ENCODE assay signal across 18 cellular contexts in the genomic region with DNA sequence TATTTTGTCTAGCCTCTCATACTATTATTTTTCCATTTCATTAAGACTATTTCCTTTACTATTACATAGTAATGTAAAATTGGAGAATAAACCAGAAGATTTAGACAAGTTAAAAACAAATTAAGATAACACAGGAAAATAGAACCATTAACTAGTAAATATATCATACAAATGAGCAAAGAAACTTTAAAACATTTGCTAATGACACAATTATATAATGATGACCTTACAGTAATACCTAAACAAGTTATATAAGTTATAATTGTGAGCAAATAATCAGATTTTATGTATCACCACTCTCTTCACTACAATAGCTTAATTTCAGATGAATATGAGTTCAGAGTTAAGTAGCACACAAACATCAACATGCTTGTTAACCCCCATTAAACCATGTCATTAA.
DNase-seq lines count a peak whose midpoint lies in the region; ATAC-seq, FAIRE-seq and TF ChIP-seq lines count a peak whose summit lies in the region.
"Had no signal": no experiment of that assay in that cellular context is flagged by ENCODE, and none has a peak within 500 bp of the region (broad histone marks: within the 10 kb centered on the region; RNA-seq: fewer than 3 reads in every experiment).

No MANE protein-coding gene starts in this region.

- H3K79me2 ChIP-seq in PC-3 (ENCODE audit: low read length) = no peaks in the 10 kb centered on the region

- ATAC-seq in A549 (no peak), PC-3 (peak; percentile 20)
- no peak for ATAC-seq in activated CD4-positive, alpha-beta T cell treated with anti-CD3 and anti-CD28 coated beads for 36 hours

- H3K4me3 ChIP-seq in A549 (peak overlapping the region; percentile 38; the same call in 2 of the 3 replicates), PC-3 (ENCODE audit: low read length) (no peak overlapping the region), esophagus squamous epithelium (no peak overlapping the region), kidney (ENCODE audit: low read length in 2 of 2) (no peak overlapping the region)
- H3K4me3 ChIP-seq in effector memory CD4-positive, alpha-beta T cell (ENCODE audit: insufficient read depth, low read depth, low read length, poor library complexity, severe bottlenecking) = no peak overlapping the region
- H3K4me3 ChIP-seq: BLaER1 had no signal

- H3K27me3 Mint-ChIP-seq in activated CD4-positive, alpha-beta T cell treated with anti-CD3 and anti-CD28 coated beads for 36 hours = no peaks in the 10 kb centered on the region
- H3K27me3 Mint-ChIP-seq: CD4-positive, CD25-positive, alpha-beta regulatory T cell had no signal

- H3K9me3 Mint-ChIP-seq in activated CD4-positive, alpha-beta T cell treated with anti-CD3 and anti-CD28 coated beads for 36 hours (ENCODE audit: low read depth) = no peaks in the 10 kb centered on the region
- H3K9me3 Mint-ChIP-seq: H9 had no signal

- no peak overlapping the region for H3K27ac Mint-ChIP-seq in activated CD4-positive, alpha-beta T cell treated with anti-CD3 and anti-CD28 coated beads for 36 hours
- H3K27ac Mint-ChIP-seq: CD4-positive, CD25-positive, alpha-beta regulatory T cell had no signal

- no peak overlapping the region for H2AFZ ChIP-seq in PC-3 (ENCODE audit: low read length)

- H3K9ac ChIP-seq in PC-3 (ENCODE audit: low read length) (no peak overlapping the region), kidney (ENCODE audit: low read length in 2 of 2) (no peak overlapping the region)
- H3K9ac ChIP-seq: BLaER1 had no signal

- peak overlapping the region; percentile 68 to 77 for H3K27ac ChIP-seq in A549
- no peak overlapping the region for H3K27ac ChIP-seq in PC-3 (ENCODE audit: low read length)
- peak overlapping the region in 3 of 4 donors; percentile 54 to 62 (median 59) for H3K27ac ChIP-seq in esophagus squamous epithelium
- H3K27ac ChIP-seq in kidney (ENCODE audit: low read depth in 2 of 2, low read length in 2 of 2) = no peak overlapping the region
- H3K27ac ChIP-seq in effector memory CD4-positive, alpha-beta T cell (ENCODE audit: insufficient read depth, low read length, poor library complexity, severe bottlenecking) = no peak overlapping the region
- H3K27ac ChIP-seq: BLaER1, HL-60 had no signal

- no peaks in the 10 kb centered on the region for H3K9me3 ChIP-seq in A549
- no peaks in the 10 kb centered on the region for H3K9me3 ChIP-seq in PC-3 (ENCODE audit: low read length)
- no peaks in the 10 kb centered on the region for H3K9me3 ChIP-seq in esophagus squamous epithelium
- no peaks in the 10 kb centered on the region for H3K9me3 ChIP-seq in kidney (ENCODE audit: control insufficient read depth in 1 of 2, low read length in 2 of 2)
- no peaks in the 10 kb centered on the region for H3K9me3 ChIP-seq in effector memory CD4-positive, alpha-beta T cell (ENCODE audit: control insufficient read depth, low read length)
- H3K9me3 ChIP-seq: BLaER1 had no signal

- TF ChIP-seq POLR2A in A549 (IDR thresholded peaks at IDR 0.05; ENCODE audit: low read length) (no peak), esophagus squamous epithelium (IDR thresholded peaks at IDR 0.05) (no peak)

- POLR2A ChIA-PET in A549 (lab: Yijun Ruan, JAX) (no interaction called here), PC-3 (lab: Charles Lee; ENCODE audit: unreplicated experiment) (no interaction called here)
- POLR2A ChIA-PET in activated CD4-positive, alpha-beta T cell treated with anti-CD3 and anti-CD28 coated beads for 36 hours (lab: Charles Lee) = no interaction called here

- H3K36me3 ChIP-seq in PC-3 (ENCODE audit: low read depth, low read length) = no peaks in the 10 kb centered on the region
- H3K36me3 ChIP-seq in esophagus squamous epithelium = peaks cover 0 to 89% (median 0%) of the 10 kb centered on the region in 3 donors
- peaks cover 2 to 29% of the 10 kb centered on the region in 2 donors for H3K36me3 ChIP-seq in kidney (ENCODE audit: control insufficient read depth in 1 of 2, insufficient read depth in 2 of 2, low read length in 2 of 2)
- H3K36me3 ChIP-seq in effector memory CD4-positive, alpha-beta T cell (ENCODE audit: control insufficient read depth, insufficient read depth, low read length) = no peaks in the 10 kb centered on the region
- H3K36me3 ChIP-seq: BLaER1 had no signal

- H3K4me1 ChIP-seq in A549 (peaks cover 66% of the 10 kb centered on the region), PC-3 (ENCODE audit: insufficient read depth, low read length) (peaks cover 19% of the 10 kb centered on the region), esophagus squamous epithelium (no peaks in the 10 kb centered on the region), kidney (ENCODE audit: control insufficient read depth in 1 of 2, insufficient read depth in 1 of 2, low read depth in 1 of 2, low read length in 2 of 2) (peaks cover 0 to 17% of the 10 kb centered on the region in 2 donors)
- no peaks in the 10 kb centered on the region for H3K4me1 ChIP-seq in effector memory CD4-positive, alpha-beta T cell (ENCODE audit: control insufficient read depth, insufficient read depth, low read length, poor library complexity, severe bottlenecking)
- H3K4me1 ChIP-seq: BLaER1 had no signal

- no peaks in the 10 kb centered on the region for H3K4me1 Mint-ChIP-seq in activated CD4-positive, alpha-beta T cell treated with anti-CD3 and anti-CD28 coated beads for 36 hours
- H3K4me1 Mint-ChIP-seq: CD4-positive, CD25-positive, alpha-beta regulatory T cell had no signal

- no peaks in the 10 kb centered on the region for H3K9me2 ChIP-seq in PC-3 (replicated peaks; ENCODE audit: low read length)

- no peak for FAIRE-seq in A549 (lab: Jason Lieb, UNC)
- peak; percentile 73 for FAIRE-seq in kidney (lab: Jason Lieb, UNC)
- FAIRE-seq: GM12891 had no signal

- H3K4me3 Mint-ChIP-seq in activated CD4-positive, alpha-beta T cell treated with anti-CD3 and anti-CD28 coated beads for 36 hours = no peak overlapping the region
- H3K4me3 Mint-ChIP-seq: CD4-positive, CD25-positive, alpha-beta regulatory T cell; H9 had no signal

- H3F3A ChIP-seq in PC-3 (ENCODE audit: low read length, unreplicated experiment) = no peaks in the 10 kb centered on the region

- no peaks in the 10 kb centered on the region for H3K27me3 ChIP-seq in PC-3 (ENCODE audit: low read length)
- no peaks in the 10 kb centered on the region for H3K27me3 ChIP-seq in esophagus squamous epithelium
- no peaks in the 10 kb centered on the region for H3K27me3 ChIP-seq in effector memory CD4-positive, alpha-beta T cell (replicated peaks; ENCODE audit: control insufficient read depth, insufficient read depth, low read length, poor library complexity, severe bottlenecking)
- H3K27me3 ChIP-seq: BLaER1 had no signal

- no peak for TF ChIP-seq EP300 in A549 (IDR thresholded peaks at IDR 0.05)

- CTCF ChIA-PET in A549 (lab: Yijun Ruan, JAX) (interaction anchor here (1.5 kb wide), 2 partner anchors 10 to 23 kb away, joined by 4 to 8 read pairs; no protein-coding TSS in a partner anchor), PC-3 (lab: Charles Lee) (no interaction called here)
- CTCF ChIA-PET in activated CD4-positive, alpha-beta T cell treated with anti-CD3 and anti-CD28 coated beads for 36 hours (lab: Charles Lee) = interaction anchor here (0.8 kb wide), 1 partner anchor 9 kb away, joined by 3 read pairs; no protein-coding TSS in a partner anchor

- H3K36me3 Mint-ChIP-seq in activated CD4-positive, alpha-beta T cell treated with anti-CD3 and anti-CD28 coated beads for 36 hours (ENCODE audit: low read depth) = no peaks in the 10 kb centered on the region
- H3K36me3 Mint-ChIP-seq: CD4-positive, CD25-positive, alpha-beta regulatory T cell had no signal

- no peaks in the 10 kb centered on the region for H4K20me1 ChIP-seq in PC-3 (ENCODE audit: low read length)
- H4K20me1 ChIP-seq: BLaER1 had no signal

- H3K4me2 ChIP-seq in A549 = peak overlapping the region; percentile 87
- H3K4me2 ChIP-seq in PC-3 (ENCODE audit: low read length) = no peak overlapping the region
- H3K4me2 ChIP-seq: BLaER1 had no signal

- intact Hi-C loops in PC-3 (cut with micrococcal nuclease) = no loop called here
- intact Hi-C loops in esophagus squamous epithelium (cut with DNase I) = no loop called here
- intact Hi-C loops in kidney (cut with DNase I) = no loop called here
- intact Hi-C loops in activated CD4-positive, alpha-beta T cell treated with anti-CD3 and anti-CD28 coated beads for 36 hours (cut with DNase I, micrococcal nuclease) = no loop called here

- no TSS peak for BruUV-seq in PC-3 (replicated peaks; lab: Mats Ljungman, UMichigan)

- TF ChIP-seq RAD21 in A549 (conservative IDR thresholded peaks at IDR 0.05 in 1 of 2, IDR thresholded peaks at IDR 0.05 in 1 of 2) = no peak

- TF ChIP-seq CTCF in A549 (IDR thresholded peaks at IDR 0.05) (no peak), PC-3 (conservative IDR thresholded peaks at IDR 0.05; ENCODE audit: low read depth, low read length) (no peak), esophagus squamous epithelium (IDR thresholded peaks at IDR 0.05) (no peak), kidney (IDR thresholded peaks at IDR 0.05; ENCODE audit: borderline replicate concordance, extremely low read depth, insufficient read depth) (no peak), GM10266 (IDR thresholded peaks at IDR 0.05; ENCODE audit: control insufficient read depth, insufficient read depth, low read depth, missing control alignments) (no peak)

- DNase-seq in A549 (ENCODE audit: low read depth in 1 of 2, low spot score in 1 of 2) (no peak), PC-3 (no peak), esophagus squamous epithelium (lab: John Stamatoyannopoulos, UW) (no peak), kidney (no peak), GM10266 (ENCODE audit: extremely low spot score) (no peak), midbrain (lab: John Stamatoyannopoulos, UW) (no peak)
- no peak for DNase-seq in effector memory CD4-positive, alpha-beta T cell
- no peak for DNase-seq in activated CD4-positive, alpha-beta T cell treated with anti-CD3 and anti-CD28 coated beads for 36 hours
- DNase-seq: Calu3; CD4-positive, CD25-positive, alpha-beta regulatory T cell; DMS 273 treated with DMSO at 0.1 percent for 48 hours; DMS79; GOT3; H9; KBM-7 had no signal

TF ChIP-seq in A549, 52 proteins besides CTCF, POLR2A, EP300 and RAD21:
- TF ChIP-seq SREBF2 (IDR thresholded peaks at IDR 0.05) (no peak), HEYL (CRISPR knock-in tag; IDR thresholded peaks at IDR 0.05) (no peak), NR3C1 (IDR thresholded peaks at IDR 0.05) (no peak), CEBPB (IDR thresholded peaks at IDR 0.05) (no peak)
- TF ChIP-seq, protein P1, sequence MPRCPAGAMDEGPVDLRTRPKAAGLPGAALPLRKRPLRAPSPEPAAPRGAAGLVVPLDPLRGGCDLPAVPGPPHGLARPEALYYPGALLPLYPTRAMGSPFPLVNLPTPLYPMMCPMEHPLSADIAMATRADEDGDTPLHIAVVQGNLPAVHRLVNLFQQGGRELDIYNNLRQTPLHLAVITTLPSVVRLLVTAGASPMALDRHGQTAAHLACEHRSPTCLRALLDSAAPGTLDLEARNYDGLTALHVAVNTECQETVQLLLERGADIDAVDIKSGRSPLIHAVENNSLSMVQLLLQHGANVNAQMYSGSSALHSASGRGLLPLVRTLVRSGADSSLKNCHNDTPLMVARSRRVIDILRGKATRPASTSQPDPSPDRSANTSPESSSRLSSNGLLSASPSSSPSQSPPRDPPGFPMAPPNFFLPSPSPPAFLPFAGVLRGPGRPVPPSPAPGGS (IDR thresholded peaks at IDR 0.05) = no peak

Comparison
In these comparisons a context has a peak if more than half of its experiments do, and no peak if none do; other contexts are left out.
1. H3K27ac ChIP-seq: peak in A549 (2 of 2) and esophagus squamous epithelium (3 of 4); none in PC-3 (single experiment), kidney (0 of 2) and effector memory CD4-positive, alpha-beta T cell (single experiment).